Comparison of ENCODE assay signal across 25 cellular contexts in the genomic region with DNA sequence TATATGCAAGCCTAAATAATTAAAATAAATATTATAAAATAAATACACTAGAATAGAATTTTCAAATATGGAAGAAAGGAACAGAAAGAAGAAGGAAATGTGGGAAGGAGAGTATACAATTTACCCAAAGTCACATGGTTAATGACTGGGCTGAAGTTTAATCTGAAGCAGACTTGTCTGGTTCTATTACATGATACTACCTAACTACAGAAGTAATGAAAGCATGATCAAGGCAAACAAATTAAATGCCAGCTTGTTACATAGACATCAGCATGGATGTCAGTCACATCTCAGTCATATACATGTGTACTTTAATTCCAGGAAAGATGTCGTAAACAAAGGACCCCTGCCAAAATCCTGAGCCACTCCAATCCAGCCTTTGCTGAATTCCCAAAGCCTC.
"Had no signal": no experiment of that assay in that cellular context is flagged by ENCODE, and none has a peak within 500 bp of the region (broad histone marks: within the 10 kb centered on the region; RNA-seq: fewer than 3 reads in every experiment).

No MANE protein-coding gene starts in this region.

- DNase-seq: activated CD4-positive, alpha-beta T cell treated with anti-CD3 and anti-CD28 coated beads for 1 hour; activated CD4-positive, alpha-beta T cell treated with anti-CD3 and anti-CD28 coated beads, Interleukin-2, amount 50 U/mL, for 1 hour; activated CD8-positive, alpha-beta T cell treated with anti-CD3 and anti-CD28 coated beads, Interleukin-2, amount 10 ng/mL, durations not matched to agents 7 days and 5 days; activated gamma-delta T cell; activated naive CD4-positive, alpha-beta T cell treated with anti-CD3 and anti-CD28 coated beads, Interleukin-2, amount 50 U/mL, for 16 hours; activated naive CD8-positive, alpha-beta T cell treated with anti-CD3 and anti-CD28 coated beads, Interleukin-2, amount 50 U/mL, for 24 hours; effector CD4-positive, alpha-beta T cell; erythroblast; foreskin keratinocyte; left ventricle myocardium inferior; midbrain; ovary; psoas muscle; right cardiac atrium; stimulated activated CD4-positive, alpha-beta T cell treated with anti-CD3 and anti-CD28 coated beads, Interleukin-1b, Interleukin-23, amount 100 ng/mL, for 48 hours; substantia nigra; T-helper 9 cell; thyroid gland; upper lobe of right lung had no signal

- H3K4me3 Mint-ChIP-seq: activated CD8-positive, alpha-beta T cell treated with anti-CD3 and anti-CD28 coated beads, Interleukin-2, amount 10 ng/mL, durations not matched to agents 7 days and 5 days; activated naive CD8-positive, alpha-beta T cell treated with anti-CD3 and anti-CD28 coated beads, Interleukin-2, amount 50 U/mL, for 24 hours; activated T-helper 1 cell treated with anti-CD3 and anti-CD28 coated beads, Interleukin-12 subunit alpha, Interleukin-12 subunit beta, Interleukin-2, Interleukin-4 antibody, amounts not matched to agents 30 ng/mL and 10 ng/mL and 1 ng/mL, durations not matched to agents 14 hours and 24 hours and 36 hours; dendritic cell treated with granulocyte-macrophage colony-stimulating factor and Interleukin-4, amounts not matched to agents 40 ng/mL and 50 ng/mL, for 4 days; natural killer cell treated with Interleukin-12 subunit alpha and Interleukin-12 subunit beta and Interleukin-15 and Interleukin-18, amount 100 ng/mL, for 72 hours; stimulated activated naive CD8-positive, alpha-beta T cell treated with anti-CD3 and anti-CD28 coated beads, Interleukin-15, Interleukin-2, amounts not matched to agents 100 ng/mL and 50 ng/mL, for 24 hours had no signal

- H3K27me3 ChIP-seq: cardiac muscle cell, foreskin keratinocyte, neutrophil, ovary, thyroid gland, upper lobe of right lung had no signal

- H3K4me1 ChIP-seq: foreskin keratinocyte, left ventricle myocardium inferior, psoas muscle, thyroid gland, upper lobe of right lung had no signal

- H3K9me3 ChIP-seq: left ventricle myocardium inferior, neutrophil, ovary, psoas muscle, thyroid gland, upper lobe of right lung had no signal

- H3K4me3 ChIP-seq: cardiac muscle cell, left ventricle myocardium inferior, ovary, psoas muscle, thyroid gland, upper lobe of right lung had no signal

- H3K27ac Mint-ChIP-seq: activated CD8-positive, alpha-beta T cell treated with anti-CD3 and anti-CD28 coated beads, Interleukin-2, amount 10 ng/mL, durations not matched to agents 7 days and 5 days; activated naive CD8-positive, alpha-beta T cell treated with anti-CD3 and anti-CD28 coated beads, Interleukin-2, amount 50 U/mL, for 24 hours; activated T-helper 1 cell treated with anti-CD3 and anti-CD28 coated beads, Interleukin-12 subunit alpha, Interleukin-12 subunit beta, Interleukin-2, Interleukin-4 antibody, amounts not matched to agents 30 ng/mL and 10 ng/mL and 1 ng/mL, durations not matched to agents 14 hours and 24 hours and 36 hours; dendritic cell treated with granulocyte-macrophage colony-stimulating factor and Interleukin-4, amounts not matched to agents 40 ng/mL and 50 ng/mL, for 4 days; natural killer cell treated with Interleukin-12 subunit alpha and Interleukin-12 subunit beta and Interleukin-15 and Interleukin-18, amount 100 ng/mL, for 72 hours; stimulated activated naive CD8-positive, alpha-beta T cell treated with anti-CD3 and anti-CD28 coated beads, Interleukin-15, Interleukin-2, amounts not matched to agents 100 ng/mL and 50 ng/mL, for 24 hours had no signal

- H3K36me3 ChIP-seq: cardiac muscle cell, left ventricle myocardium inferior, neutrophil, ovary, thyroid gland, upper lobe of right lung had no signal

- ATAC-seq: activated CD8-positive, alpha-beta T cell treated with anti-CD3 and anti-CD28 coated beads, Interleukin-2, amount 10 ng/mL, durations not matched to agents 7 days and 5 days; activated naive CD8-positive, alpha-beta T cell treated with anti-CD3 and anti-CD28 coated beads, Interleukin-2, amount 50 U/mL, for 24 hours; foreskin keratinocyte; natural killer cell treated with Interleukin-12 subunit alpha and Interleukin-12 subunit beta and Interleukin-15 and Interleukin-18, amount 100 ng/mL, for 72 hours; psoas muscle; right cardiac atrium; upper lobe of right lung had no signal

- H3K4me1 Mint-ChIP-seq: activated naive CD8-positive, alpha-beta T cell treated with anti-CD3 and anti-CD28 coated beads, Interleukin-2, amount 50 U/mL, for 24 hours had no signal

- H3K27ac ChIP-seq: cardiac muscle cell, foreskin keratinocyte, left ventricle myocardium inferior, neutrophil, ovary, psoas muscle, thyroid gland, upper lobe of right lung had no signal

- H3K27me3 Mint-ChIP-seq: activated naive CD8-positive, alpha-beta T cell treated with anti-CD3 and anti-CD28 coated beads, Interleukin-2, amount 50 U/mL, for 24 hours; dendritic cell treated with granulocyte-macrophage colony-stimulating factor and Interleukin-4, amounts not matched to agents 40 ng/mL and 50 ng/mL, for 4 days; natural killer cell treated with Interleukin-12 subunit alpha and Interleukin-12 subunit beta and Interleukin-15 and Interleukin-18, amount 100 ng/mL, for 72 hours; stimulated activated naive CD8-positive, alpha-beta T cell treated with anti-CD3 and anti-CD28 coated beads, Interleukin-15, Interleukin-2, amounts not matched to agents 100 ng/mL and 50 ng/mL, for 24 hours had no signal
